ENCODE assay signal across 23 cellular contexts in genomic region chr20:14553774-14554524, GRCh38.
A peak's percentile ranks its signal among the peaks of the same experiment; 100 is the strongest.
DNase-seq lines count a peak whose midpoint lies in the region; ATAC-seq and TF ChIP-seq lines count a peak whose summit lies in the region.
"Had no signal": no experiment of that assay in that cellular context is flagged by ENCODE, and none has a peak within 500 bp of the region (broad histone marks: within the 10 kb centered on the region; RNA-seq: fewer than 3 reads in every experiment).

No MANE protein-coding gene starts in this region.

- no peak overlapping the region for H3K4me3 Mint-ChIP-seq in activated T-cell treated with anti-CD3 and anti-CD28 coated beads, Interleukin-2, amount 50 U/mL, for 4 hours
- no peak overlapping the region for H3K4me3 Mint-ChIP-seq in effector memory CD8-positive, alpha-beta T cell
- H3K4me3 Mint-ChIP-seq: H9; mesothelial cell of epicardium; natural killer cell treated with Interleukin-12 subunit alpha and Interleukin-12 subunit beta and Interleukin-15 and Interleukin-18, amount 100 ng/mL, for 72 hours; T-helper 2 cell treated with Interferon-gamma antibody and Interleukin-4, amounts not matched to agents 5 μg/mL and 100 μg/mL, for 36 hours had no signal

- no peak for TF ChIP-seq CTCF in cardiac fibroblast (IDR thresholded peaks at IDR 0.05; ENCODE audit: low read depth, low read length)

- intact Hi-C loops in left ventricle myocardium superior (cut with micrococcal nuclease) = no loop called here
- intact Hi-C loops in head of caudate nucleus (cut with DNase I) = no loop called here

- H3K36me3 Mint-ChIP-seq in activated T-cell treated with anti-CD3 and anti-CD28 coated beads, Interleukin-2, amount 50 U/mL, for 4 hours (ENCODE audit: insufficient read depth) = no peaks in the 10 kb centered on the region
- H3K36me3 Mint-ChIP-seq in effector memory CD8-positive, alpha-beta T cell (ENCODE audit: insufficient read depth) = no peaks in the 10 kb centered on the region
- H3K36me3 Mint-ChIP-seq: natural killer cell treated with Interleukin-12 subunit alpha and Interleukin-12 subunit beta and Interleukin-15 and Interleukin-18, amount 100 ng/mL, for 72 hours had no signal

- no peak overlapping the region for H3K27ac Mint-ChIP-seq in effector memory CD8-positive, alpha-beta T cell
- H3K27ac Mint-ChIP-seq: H9; mesothelial cell of epicardium; natural killer cell treated with Interleukin-12 subunit alpha and Interleukin-12 subunit beta and Interleukin-15 and Interleukin-18, amount 100 ng/mL, for 72 hours; T-helper 2 cell treated with Interferon-gamma antibody and Interleukin-4, amounts not matched to agents 5 μg/mL and 100 μg/mL, for 36 hours had no signal

- no peaks in the 10 kb centered on the region for H3K4me1 Mint-ChIP-seq in activated T-cell treated with anti-CD3 and anti-CD28 coated beads, Interleukin-2, amount 50 U/mL, for 4 hours (ENCODE audit: low read depth)
- H3K4me1 Mint-ChIP-seq in effector memory CD8-positive, alpha-beta T cell (ENCODE audit: low read depth in 2 of 2) = no peaks in the 10 kb centered on the region
- H3K4me1 Mint-ChIP-seq: H9 had no signal

- ATAC-seq in left ventricle myocardium superior = peak; percentile 52
- ATAC-seq in activated T-cell treated with anti-CD3 and anti-CD28 coated beads, Interleukin-2, amount 50 U/mL, for 4 hours = no peak
- no peak for ATAC-seq in GM21717 (IDR thresholded peaks at IDR 0.05; ENCODE audit: unreplicated experiment)
- ATAC-seq in effector memory CD8-positive, alpha-beta T cell (replicated peaks) = no peak
- ATAC-seq: left colon; natural killer cell treated with Interleukin-12 subunit alpha and Interleukin-12 subunit beta and Interleukin-15 and Interleukin-18, amount 100 ng/mL, for 72 hours had no signal

- DNase-seq in A172 (ENCODE audit: low spot score) (peak; percentile 13), HT1080 (ENCODE audit: low read depth) (peak; percentile 9), cardiac fibroblast (ENCODE audit: low read depth in 2 of 2) (peak; percentile 13 to 32), left ventricle myocardium superior (no peak), head of caudate nucleus (no peak)
- no peak for DNase-seq in activated T-cell treated with anti-CD3 and anti-CD28 coated beads, Interleukin-2, amount 50 U/mL, for 4 hours
- DNase-seq in effector memory CD8-positive, alpha-beta T cell = no peak
- DNase-seq: activated CD4-positive, alpha-beta T cell treated with anti-CD3 and anti-CD28 coated beads, Interleukin-2, amount 50 U/mL, for 4 hours; activated CD8-positive, alpha-beta memory T cell treated with anti-CD3 and anti-CD28 coated beads, Interleukin-2, amount 50 U/mL, for 4 hours; activated effector memory CD4-positive, alpha-beta T cell treated with Interleukin-2 at 50 U/mL for 16 hours; dermis blood vessel endothelial cell; H9; left colon; NCI-H1436 treated with DMSO at 0.1 percent for 48 hours; NCI-H526; ovary; SK-N-SH; stomach; WERI-Rb-1 had no signal

- H3K9me3 Mint-ChIP-seq in activated T-cell treated with anti-CD3 and anti-CD28 coated beads, Interleukin-2, amount 50 U/mL, for 4 hours = peaks cover under 1% of the 10 kb centered on the region
- H3K9me3 Mint-ChIP-seq in effector memory CD8-positive, alpha-beta T cell = peaks cover 7 to 12% of the 10 kb centered on the region in 2 donors
- H3K9me3 Mint-ChIP-seq: H9 had no signal

- H3K4me3 ChIP-seq in cardiac fibroblast (replicated peaks in 1 of 2; ENCODE audit: low read depth in 2 of 2, low read length in 2 of 2) = no peak overlapping the region
- H3K4me3 ChIP-seq: ovary, stomach had no signal

- no peaks in the 10 kb centered on the region for H3K27me3 Mint-ChIP-seq in activated T-cell treated with anti-CD3 and anti-CD28 coated beads, Interleukin-2, amount 50 U/mL, for 4 hours (ENCODE audit: low read depth)
- H3K27me3 Mint-ChIP-seq in effector memory CD8-positive, alpha-beta T cell = no peaks in the 10 kb centered on the region
- H3K27me3 Mint-ChIP-seq: natural killer cell treated with Interleukin-12 subunit alpha and Interleukin-12 subunit beta and Interleukin-15 and Interleukin-18, amount 100 ng/mL, for 72 hours had no signal

Comparison
In these comparisons a context has a peak if more than half of its experiments do, and no peak if none do; other contexts are left out.
1. DNase-seq: peak in A172 (single experiment), HT1080 (single experiment) and cardiac fibroblast (2 of 2); none in left ventricle myocardium superior (single experiment), activated T-cell treated with anti-CD3 and anti-CD28 coated beads, Interleukin-2, amount 50 U/mL, for 4 hours (single experiment), head of caudate nucleus (0 of 42) and effector memory CD8-positive, alpha-beta T cell (0 of 3).